1 cellular context compared by ENCODE assay signal in the genomic region with DNA sequence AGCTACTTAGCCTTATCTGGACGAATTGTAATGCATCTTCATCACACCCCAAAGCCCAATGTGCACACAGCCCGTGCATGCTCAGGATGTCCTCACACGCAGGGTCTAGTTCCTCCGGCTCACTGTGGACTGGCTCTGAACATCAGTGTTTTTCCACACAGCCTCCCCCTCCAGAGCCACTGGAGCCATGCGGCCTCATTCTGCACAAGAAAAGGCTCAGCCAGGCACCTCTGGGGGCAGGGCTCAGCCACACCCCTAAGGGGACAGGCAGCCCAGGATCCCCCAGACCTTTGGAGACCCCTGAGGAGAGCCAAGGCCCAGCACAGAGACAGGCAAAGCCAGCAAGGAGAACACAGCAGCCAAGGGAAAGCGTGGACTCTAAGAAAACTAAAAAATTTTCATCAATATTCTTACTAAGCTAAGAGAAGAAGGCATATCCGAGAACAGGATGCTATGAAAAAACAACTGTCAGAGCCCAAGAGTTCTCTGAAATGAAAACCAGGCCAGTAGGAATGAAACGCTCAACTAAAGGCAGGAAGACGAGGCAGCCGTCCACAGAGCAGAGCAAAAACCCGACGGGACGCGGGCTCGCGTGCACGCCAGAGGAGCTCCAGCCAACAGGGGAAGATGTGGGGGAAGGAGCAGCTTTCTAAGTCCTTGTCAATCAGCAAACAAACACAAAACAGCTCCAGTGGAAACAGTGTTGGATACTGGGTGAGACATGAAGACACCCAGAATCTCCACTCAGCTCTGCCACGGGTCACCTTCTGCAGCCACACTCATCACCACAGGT.
TF ChIP-seq lines count a peak whose summit lies in the region.

No MANE protein-coding gene starts in this region.

TF ChIP-seq in GM23338, 12 proteins besides CTCF, POLR2A, EP300 and RAD21:
- TF ChIP-seq, protein P1, sequence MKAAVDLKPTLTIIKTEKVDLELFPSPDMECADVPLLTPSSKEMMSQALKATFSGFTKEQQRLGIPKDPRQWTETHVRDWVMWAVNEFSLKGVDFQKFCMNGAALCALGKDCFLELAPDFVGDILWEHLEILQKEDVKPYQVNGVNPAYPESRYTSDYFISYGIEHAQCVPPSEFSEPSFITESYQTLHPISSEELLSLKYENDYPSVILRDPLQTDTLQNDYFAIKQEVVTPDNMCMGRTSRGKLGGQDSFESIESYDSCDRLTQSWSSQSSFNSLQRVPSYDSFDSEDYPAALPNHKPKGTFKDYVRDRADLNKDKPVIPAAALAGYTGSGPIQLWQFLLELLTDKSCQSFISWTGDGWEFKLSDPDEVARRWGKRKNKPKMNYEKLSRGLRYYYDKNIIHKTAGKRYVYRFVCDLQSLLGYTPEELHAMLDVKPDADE (IDR thresholded peaks at IDR 0.05): no peak
- no peak for TF ChIP-seq NANOG (IDR thresholded peaks at IDR 0.05; ENCODE audit: borderline replicate concordance)
- TF ChIP-seq STAT1 (IDR thresholded peaks at IDR 0.05; ENCODE audit: unreplicated experiment): no peak
- TF ChIP-seq EZH2phosphoT487 (IDR thresholded peaks at IDR 0.05; ENCODE audit: unreplicated experiment): no peak
- no peak for TF ChIP-seq CREB1 (CRISPR knock-in tag; IDR thresholded peaks at IDR 0.05; ENCODE audit: low read depth)
- no peak for TF ChIP-seq ZNF114 (CRISPR knock-in tag; IDR thresholded peaks at IDR 0.05)
- TF ChIP-seq EZH2 (IDR thresholded peaks at IDR 0.05; ENCODE audit: low read depth, unreplicated experiment): no peak
- TF ChIP-seq POLR2AphosphoS5 (IDR thresholded peaks at IDR 0.05; ENCODE audit: low read depth): no peak
- no peak for TF ChIP-seq REST (IDR thresholded peaks at IDR 0.05; ENCODE audit: unreplicated experiment)
- TF ChIP-seq ZNF331 (CRISPR knock-in tag; IDR thresholded peaks at IDR 0.05; ENCODE audit: low read depth): no peak
- no peak for TF ChIP-seq JUNB (IDR thresholded peaks at IDR 0.05; ENCODE audit: unreplicated experiment)
- TF ChIP-seq, protein P2, sequence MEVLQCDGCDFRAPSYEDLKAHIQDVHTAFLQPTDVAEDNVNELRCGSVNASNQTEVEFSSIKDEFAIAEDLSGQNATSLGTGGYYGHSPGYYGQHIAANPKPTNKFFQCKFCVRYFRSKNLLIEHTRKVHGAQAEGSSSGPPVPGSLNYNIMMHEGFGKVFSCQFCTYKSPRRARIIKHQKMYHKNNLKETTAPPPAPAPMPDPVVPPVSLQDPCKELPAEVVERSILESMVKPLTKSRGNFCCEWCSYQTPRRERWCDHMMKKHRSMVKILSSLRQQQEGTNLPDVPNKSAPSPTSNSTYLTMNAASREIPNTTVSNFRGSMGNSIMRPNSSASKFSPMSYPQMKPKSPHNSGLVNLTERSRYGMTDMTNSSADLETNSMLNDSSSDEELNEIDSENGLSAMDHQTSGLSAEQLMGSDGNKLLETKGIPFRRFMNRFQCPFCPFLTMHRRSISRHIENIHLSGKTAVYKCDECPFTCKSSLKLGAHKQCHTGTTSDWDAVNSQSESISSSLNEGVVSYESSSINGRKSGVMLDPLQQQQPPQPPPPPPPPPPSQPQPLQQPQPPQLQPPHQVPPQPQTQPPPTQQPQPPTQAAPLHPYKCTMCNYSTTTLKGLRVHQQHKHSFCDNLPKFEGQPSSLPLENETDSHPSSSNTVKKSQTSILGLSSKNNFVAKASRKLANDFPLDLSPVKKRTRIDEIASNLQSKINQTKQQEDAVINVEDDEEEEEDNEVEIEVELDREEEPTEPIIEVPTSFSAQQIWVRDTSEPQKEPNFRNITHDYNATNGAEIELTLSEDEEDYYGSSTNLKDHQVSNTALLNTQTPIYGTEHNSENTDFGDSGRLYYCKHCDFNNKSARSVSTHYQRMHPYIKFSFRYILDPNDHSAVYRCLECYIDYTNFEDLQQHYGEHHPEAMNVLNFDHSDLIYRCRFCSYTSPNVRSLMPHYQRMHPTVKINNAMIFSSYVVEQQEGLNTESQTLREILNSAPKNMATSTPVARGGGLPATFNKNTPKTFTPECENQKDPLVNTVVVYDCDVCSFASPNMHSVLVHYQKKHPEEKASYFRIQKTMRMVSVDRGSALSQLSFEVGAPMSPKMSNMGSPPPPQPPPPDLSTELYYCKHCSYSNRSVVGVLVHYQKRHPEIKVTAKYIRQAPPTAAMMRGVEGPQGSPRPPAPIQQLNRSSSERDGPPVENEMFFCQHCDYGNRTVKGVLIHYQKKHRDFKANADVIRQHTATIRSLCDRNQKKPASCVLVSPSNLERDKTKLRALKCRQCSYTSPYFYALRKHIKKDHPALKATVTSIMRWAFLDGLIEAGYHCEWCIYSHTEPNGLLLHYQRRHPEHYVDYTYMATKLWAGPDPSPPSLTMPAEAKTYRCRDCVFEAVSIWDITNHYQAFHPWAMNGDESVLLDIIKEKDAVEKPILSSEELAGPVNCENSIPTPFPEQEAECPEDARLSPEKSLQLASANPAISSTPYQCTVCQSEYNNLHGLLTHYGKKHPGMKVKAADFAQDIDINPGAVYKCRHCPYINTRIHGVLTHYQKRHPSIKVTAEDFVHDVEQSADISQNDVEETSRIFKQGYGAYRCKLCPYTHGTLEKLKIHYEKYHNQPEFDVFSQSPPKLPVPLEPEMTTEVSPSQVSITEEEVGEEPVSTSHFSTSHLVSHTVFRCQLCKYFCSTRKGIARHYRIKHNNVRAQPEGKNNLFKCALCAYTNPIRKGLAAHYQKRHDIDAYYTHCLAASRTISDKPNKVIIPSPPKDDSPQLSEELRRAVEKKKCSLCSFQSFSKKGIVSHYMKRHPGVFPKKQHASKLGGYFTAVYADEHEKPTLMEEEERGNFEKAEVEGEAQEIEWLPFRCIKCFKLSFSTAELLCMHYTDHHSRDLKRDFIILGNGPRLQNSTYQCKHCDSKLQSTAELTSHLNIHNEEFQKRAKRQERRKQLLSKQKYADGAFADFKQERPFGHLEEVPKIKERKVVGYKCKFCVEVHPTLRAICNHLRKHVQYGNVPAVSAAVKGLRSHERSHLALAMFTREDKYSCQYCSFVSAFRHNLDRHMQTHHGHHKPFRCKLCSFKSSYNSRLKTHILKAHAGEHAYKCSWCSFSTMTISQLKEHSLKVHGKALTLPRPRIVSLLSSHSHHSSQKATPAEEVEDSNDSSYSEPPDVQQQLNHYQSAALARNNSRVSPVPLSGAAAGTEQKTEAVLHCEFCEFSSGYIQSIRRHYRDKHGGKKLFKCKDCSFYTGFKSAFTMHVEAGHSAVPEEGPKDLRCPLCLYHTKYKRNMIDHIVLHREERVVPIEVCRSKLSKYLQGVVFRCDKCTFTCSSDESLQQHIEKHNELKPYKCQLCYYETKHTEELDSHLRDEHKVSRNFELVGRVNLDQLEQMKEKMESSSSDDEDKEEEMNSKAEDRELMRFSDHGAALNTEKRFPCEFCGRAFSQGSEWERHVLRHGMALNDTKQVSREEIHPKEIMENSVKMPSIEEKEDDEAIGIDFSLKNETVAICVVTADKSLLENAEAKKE (CRISPR knock-in tag; IDR thresholded peaks at IDR 0.05): no peak
